In genomic region chrX:1480082-1480785, GRCh38 we compare ENCODE assay signal across 14 cellular contexts. TPM values are rescaled to one million over a fixed set of nuclear protein-coding genes. Genes with fewer than 3 reads are reported as not detected.
DNase-seq lines count a peak whose midpoint lies in the region; ATAC-seq and TF ChIP-seq lines count a peak whose summit lies in the region.
"Had no signal": no experiment of that assay in that cellular context is flagged by ENCODE, and none has a peak within 500 bp of the region (broad histone marks: within the 10 kb centered on the region; RNA-seq: fewer than 3 reads in every experiment).

No MANE protein-coding gene starts in this region.

- DNase-seq in activated naive CD4-positive, alpha-beta T cell treated with anti-CD3 and anti-CD28 coated beads, Interleukin-2, amount 10 ng/mL, durations not matched to agents 7 days and 5 days = peak; percentile 18
- no peak for DNase-seq in activated naive CD4-positive, alpha-beta T cell treated with Interleukin-2 at 50 U/mL for 16 hours
- peak; percentile 2 for DNase-seq in T-helper 2 cell treated with Interferon-gamma antibody and Interleukin-4, amounts not matched to agents 5 μg/mL and 100 μg/mL, for 36 hours (ENCODE audit: low spot score)
- peak; percentile 13 for DNase-seq in ecto neural progenitor cell (ENCODE audit: low spot score)
- peak; percentile 16 for DNase-seq in upper lobe of right lung
- no peak for DNase-seq in GDM1 (lab: John Stamatoyannopoulos, UW)
- DNase-seq in OCI-M2 (lab: John Stamatoyannopoulos, UW; ENCODE audit: unreplicated experiment) = no peak
- no peak for DNase-seq in H4 (ENCODE audit: low spot score)
- DNase-seq: activated CD4-positive, alpha-beta T cell treated with anti-CD3 and anti-CD28 coated beads for 48 hours; H9; MG63; NCI-H446; SJCRH30 had no signal

- ATAC-seq in upper lobe of right lung = no peak

- no peaks in the 10 kb centered on the region for H3K36me3 ChIP-seq in upper lobe of right lung
- H3K36me3 ChIP-seq: MG63, SJCRH30 had no signal

- H3K4me1 ChIP-seq in upper lobe of right lung = peaks cover 12% of the 10 kb centered on the region

- H3K36me3 Mint-ChIP-seq in activated naive CD4-positive, alpha-beta T cell treated with anti-CD3 and anti-CD28 coated beads, Interleukin-2, amount 10 ng/mL, durations not matched to agents 7 days and 5 days = peaks cover 73% of the 10 kb centered on the region
- peaks cover 72% of the 10 kb centered on the region for H3K36me3 Mint-ChIP-seq in T-helper 2 cell treated with Interferon-gamma antibody and Interleukin-4, amounts not matched to agents 5 μg/mL and 100 μg/mL, for 36 hours (ENCODE audit: low read depth)

- CTCF ChIA-PET in activated naive CD4-positive, alpha-beta T cell treated with anti-CD3 and anti-CD28 coated beads, Interleukin-2, amount 10 ng/mL, durations not matched to agents 7 days and 5 days (lab: Charles Lee) = no interaction called here

- intact Hi-C loops in upper lobe of right lung (cut with DNase I) = no loop called here

- no peak overlapping the region for H3K27ac ChIP-seq in upper lobe of right lung
- H3K27ac ChIP-seq: SJCRH30 had no signal

- H3K9me3 Mint-ChIP-seq in activated naive CD4-positive, alpha-beta T cell treated with anti-CD3 and anti-CD28 coated beads, Interleukin-2, amount 10 ng/mL, durations not matched to agents 7 days and 5 days = peaks cover 19% of the 10 kb centered on the region
- H3K9me3 Mint-ChIP-seq in T-helper 2 cell treated with Interferon-gamma antibody and Interleukin-4, amounts not matched to agents 5 μg/mL and 100 μg/mL, for 36 hours = peaks cover 13% of the 10 kb centered on the region

- H3K27ac Mint-ChIP-seq in activated naive CD4-positive, alpha-beta T cell treated with anti-CD3 and anti-CD28 coated beads, Interleukin-2, amount 10 ng/mL, durations not matched to agents 7 days and 5 days = peak overlapping the region; percentile 100
- peak overlapping the region; percentile 98 for H3K27ac Mint-ChIP-seq in T-helper 2 cell treated with Interferon-gamma antibody and Interleukin-4, amounts not matched to agents 5 μg/mL and 100 μg/mL, for 36 hours
- H3K27ac Mint-ChIP-seq: H9 had no signal

- no peaks in the 10 kb centered on the region for H3K27me3 ChIP-seq in upper lobe of right lung
- H3K27me3 ChIP-seq: MG63, SJCRH30 had no signal

- H3K9me3 ChIP-seq in upper lobe of right lung = no peaks in the 10 kb centered on the region

- peaks cover 6% of the 10 kb centered on the region for H3K27me3 Mint-ChIP-seq in activated naive CD4-positive, alpha-beta T cell treated with anti-CD3 and anti-CD28 coated beads, Interleukin-2, amount 10 ng/mL, durations not matched to agents 7 days and 5 days
- no peaks in the 10 kb centered on the region for H3K27me3 Mint-ChIP-seq in T-helper 2 cell treated with Interferon-gamma antibody and Interleukin-4, amounts not matched to agents 5 μg/mL and 100 μg/mL, for 36 hours (ENCODE audit: low read depth)

- H3K4me3 ChIP-seq in upper lobe of right lung = no peak overlapping the region
- H3K4me3 ChIP-seq: MG63, SJCRH30 had no signal

- peak overlapping the region; percentile 10 for H3K4me3 Mint-ChIP-seq in activated naive CD4-positive, alpha-beta T cell treated with anti-CD3 and anti-CD28 coated beads, Interleukin-2, amount 10 ng/mL, durations not matched to agents 7 days and 5 days
- H3K4me3 Mint-ChIP-seq in T-helper 2 cell treated with Interferon-gamma antibody and Interleukin-4, amounts not matched to agents 5 μg/mL and 100 μg/mL, for 36 hours = peak overlapping the region; percentile 13
- H3K4me3 Mint-ChIP-seq: H9 had no signal

- TF ChIP-seq CTCF in upper lobe of right lung (IDR thresholded peaks at IDR 0.05) = no peak

- peaks cover 85% of the 10 kb centered on the region for H3K4me1 Mint-ChIP-seq in activated naive CD4-positive, alpha-beta T cell treated with anti-CD3 and anti-CD28 coated beads, Interleukin-2, amount 10 ng/mL, durations not matched to agents 7 days and 5 days
- peaks cover 73% of the 10 kb centered on the region for H3K4me1 Mint-ChIP-seq in T-helper 2 cell treated with Interferon-gamma antibody and Interleukin-4, amounts not matched to agents 5 μg/mL and 100 μg/mL, for 36 hours (ENCODE audit: low read depth)

RNA-seq across cellular contexts. Expression of gene ASMTL, which starts 27.5 kb away (rescaled TPM):
- 23.8 TPM for total RNA-seq in upper lobe of right lung
- 0.72 and 5.0 TPM in 2 replicates for total RNA-seq in H4 (2014; rRNA removed; shearing (Covaris generic))

RNA-seq across cellular contexts. Expression of gene P2RY8, which starts 56.8 kb away (rescaled TPM):
- total RNA-seq in upper lobe of right lung = 3.1 TPM
- total RNA-seq in H4 (2014; rRNA removed; shearing (Covaris generic)) = 0.25 TPM in 1 of 2 replicates, not detected in the other
- total RNA-seq: epithelial cell of proximal tubule, H9 had no signal

Comparison
In these comparisons a context has a peak if more than half of its experiments do, and no peak if none do; other contexts are left out.
1. DNase-seq: peak in activated naive CD4-positive, alpha-beta T cell treated with anti-CD3 and anti-CD28 coated beads, Interleukin-2, amount 10 ng/mL, durations not matched to agents 7 days and 5 days (single experiment), T-helper 2 cell treated with Interferon-gamma antibody and Interleukin-4, amounts not matched to agents 5 μg/mL and 100 μg/mL, for 36 hours (single experiment), ecto neural progenitor cell (single experiment) and upper lobe of right lung (single experiment); none in activated naive CD4-positive, alpha-beta T cell treated with Interleukin-2 at 50 U/mL for 16 hours (single experiment), GDM1 (single experiment), OCI-M2 (single experiment) and H4 (single experiment).